ENCODE assay signal across 8 cellular contexts in the genomic region with DNA sequence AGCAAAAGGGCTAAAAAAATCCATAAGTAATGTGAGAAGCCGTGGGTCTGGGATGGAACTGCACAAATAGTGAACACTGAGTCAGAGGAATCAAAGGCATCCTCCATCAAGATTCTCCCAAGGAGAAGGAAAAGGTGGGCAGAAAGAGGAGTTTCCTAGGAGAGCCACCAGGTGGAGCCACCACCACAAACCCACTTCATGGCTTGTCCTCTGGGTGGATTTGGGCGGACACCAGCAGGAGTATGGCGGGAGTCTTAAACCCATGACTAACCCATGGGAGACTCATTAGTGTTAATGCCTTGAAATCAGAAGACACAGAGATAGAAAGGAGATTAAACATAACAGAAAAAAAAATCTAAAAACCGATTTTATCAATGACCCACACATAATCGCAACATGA.
DNase-seq lines count a peak whose midpoint lies in the region; ATAC-seq, FAIRE-seq and TF ChIP-seq lines count a peak whose summit lies in the region.

No MANE protein-coding gene starts in this region.

- H3K4me3 Mint-ChIP-seq in effector memory CD8-positive, alpha-beta T cell, result peak overlapping the region; percentile 38 to 67

- peaks cover 20% of the 10 kb centered on the region for H3K36me3 Mint-ChIP-seq in effector memory CD8-positive, alpha-beta T cell (ENCODE audit: insufficient read depth)

- 59 to 62% methylated on average over 5 of the region's 5 CpGs for WGBS in upper lobe of left lung, 2 donors

- peaks cover 50 to 66% of the 10 kb centered on the region in 2 donors for H3K4me1 Mint-ChIP-seq in effector memory CD8-positive, alpha-beta T cell (ENCODE audit: low read depth in 2 of 2)

- H3K36me3 ChIP-seq in upper lobe of left lung, result no peaks in the 10 kb centered on the region

- peaks cover 0 to 10% (median 2%) of the 10 kb centered on the region in 4 donors for H3K4me1 ChIP-seq in upper lobe of left lung

- TF ChIP-seq CTCF in 22Rv1 (IDR thresholded peaks at IDR 0.05) (peak; percentile 78), upper lobe of left lung (IDR thresholded peaks at IDR 0.05) (peak; percentile 44 to 72 (median 54))

- TF ChIP-seq EP300 in upper lobe of left lung (IDR thresholded peaks at IDR 0.05), result no peak

- H3K27ac ChIP-seq in 22Rv1, result no peak overlapping the region
- no peak overlapping the region for H3K27ac ChIP-seq in upper lobe of left lung

- FAIRE-seq in G401.6 (lab: Jason Lieb, UNC), result peak; percentile 13

- no peak overlapping the region for H3K4me3 ChIP-seq in upper lobe of left lung

- H3K9me3 ChIP-seq in upper lobe of left lung, result no peaks in the 10 kb centered on the region

- peak; percentile 3 for DNase-seq in NCI-H1694 (lab: John Stamatoyannopoulos, UW)
- DNase-seq in activated CD4-positive, alpha-beta T cell treated with anti-CD3 and anti-CD28 coated beads for 4 hours, result peak; percentile 38 to 45
- peak; percentile 17 to 35 (median 29) for DNase-seq in effector memory CD8-positive, alpha-beta T cell
- DNase-seq in myocyte (ENCODE audit: low read depth), result peak; percentile 64
- DNase-seq in upper lobe of left lung, result peak in 1 of 2 donors; percentile 60

- no peaks in the 10 kb centered on the region for H3K27me3 ChIP-seq in upper lobe of left lung

- peak overlapping the region; percentile 84 to 85 for H3K27ac Mint-ChIP-seq in effector memory CD8-positive, alpha-beta T cell

- H3K27me3 Mint-ChIP-seq in effector memory CD8-positive, alpha-beta T cell, result no peaks in the 10 kb centered on the region

- H3K9me3 Mint-ChIP-seq in effector memory CD8-positive, alpha-beta T cell, result no peaks in the 10 kb centered on the region

- no peak for TF ChIP-seq POLR2A in upper lobe of left lung (IDR thresholded peaks at IDR 0.05)

- peak; percentile 66 for ATAC-seq in effector memory CD8-positive, alpha-beta T cell (replicated peaks)
- ATAC-seq in upper lobe of left lung (ENCODE audit: low FRiP score in 2 of 2) (peak; percentile 68 to 84), GM19395 (IDR thresholded peaks at IDR 0.05; ENCODE audit: unreplicated experiment) (no peak)
